Comparison of ENCODE assay signal across 15 cellular contexts in genomic region chr10:48466611-48467240, GRCh38.
DNase-seq lines count a peak whose midpoint lies in the region; ATAC-seq, FAIRE-seq and TF ChIP-seq lines count a peak whose summit lies in the region.
"Had no signal": no experiment of that assay in that cellular context is flagged by ENCODE, and none has a peak within 500 bp of the region (broad histone marks: within the 10 kb centered on the region; RNA-seq: fewer than 3 reads in every experiment).

No MANE protein-coding gene starts in this region.

- BruUV-seq in A673 (replicated peaks; lab: Mats Ljungman, UMichigan): no TSS peak

- POLR2A ChIA-PET in A673 (lab: Charles Lee; ENCODE audit: low non-redundant PET): no interaction called here

- no peak overlapping the region for H3K4me3 Mint-ChIP-seq in chondrocyte (ENCODE audit: unreplicated experiment)
- no peak overlapping the region for H3K4me3 Mint-ChIP-seq in type B pancreatic cell
- H3K4me3 Mint-ChIP-seq: B cell; immature natural killer cell; naive thymus-derived CD4-positive, alpha-beta T cell; T-helper 2 cell treated with Interferon-gamma antibody and Interleukin-4, amounts not matched to agents 5 μg/mL and 100 μg/mL, for 36 hours had no signal

- peak; percentile 47 for DNase-seq in cardiac septum (ENCODE audit: low spot score)
- no peak for DNase-seq in left ventricle myocardium superior
- DNase-seq in chondrocyte (ENCODE audit: low spot score): peak; percentile 85
- DNase-seq in kidney: peak; percentile 70
- DNase-seq in type B pancreatic cell (ENCODE audit: extremely low spot score, unreplicated experiment): peak; percentile 66
- no peak for DNase-seq in NCI-H1105 treated with DMSO at 0.1 percent for 48 hours (lab: John Stamatoyannopoulos, UW)
- no peak for DNase-seq in DMS153 treated with DMSO at 0.1 percent for 48 hours (lab: John Stamatoyannopoulos, UW; ENCODE audit: unreplicated experiment)
- no peak for DNase-seq in A673 (ENCODE audit: low spot score)
- DNase-seq: GDM1, immature natural killer cell, small intestine had no signal

- H3K4me1 Mint-ChIP-seq in chondrocyte (ENCODE audit: low read depth) (peaks cover 8% of the 10 kb centered on the region), type B pancreatic cell (ENCODE audit: unreplicated experiment) (peaks cover 24% of the 10 kb centered on the region)
- H3K4me1 Mint-ChIP-seq: B cell, immature natural killer cell had no signal

- H3K27ac Mint-ChIP-seq in chondrocyte (ENCODE audit: unreplicated experiment) (no peak overlapping the region), type B pancreatic cell (no peak overlapping the region)
- H3K27ac Mint-ChIP-seq: B cell; immature natural killer cell; naive thymus-derived CD4-positive, alpha-beta T cell; T-helper 2 cell treated with Interferon-gamma antibody and Interleukin-4, amounts not matched to agents 5 μg/mL and 100 μg/mL, for 36 hours had no signal

- peaks cover 16% of the 10 kb centered on the region for H3K27me3 ChIP-seq in A673 (replicated peaks; ENCODE audit: insufficient read depth, low read depth, low read length, poor library complexity)

- peaks cover 0 to 4% of the 10 kb centered on the region in 2 donors for H3K4me1 ChIP-seq in kidney (ENCODE audit: control insufficient read depth in 1 of 2, insufficient read depth in 1 of 2, low read depth in 1 of 2, low read length in 2 of 2)
- peaks cover 11% of the 10 kb centered on the region for H3K4me1 ChIP-seq in A673 (ENCODE audit: insufficient read depth, low read length, poor library complexity, severe bottlenecking)

- no peak for ATAC-seq in left ventricle myocardium superior
- ATAC-seq: naive thymus-derived CD4-positive, alpha-beta T cell had no signal

- TF ChIP-seq CTCF in chondrocyte (IDR thresholded peaks at IDR 0.05) (no peak), kidney (IDR thresholded peaks at IDR 0.05; ENCODE audit: borderline replicate concordance, extremely low read depth, insufficient read depth) (no peak), type B pancreatic cell (conservative IDR thresholded peaks at IDR 0.05) (no peak), A673 (conservative IDR thresholded peaks at IDR 0.05; ENCODE audit: low read depth, low read length) (no peak)

- H3K9me3 ChIP-seq in kidney (ENCODE audit: control insufficient read depth in 1 of 2, low read length in 2 of 2) (no peaks in the 10 kb centered on the region), A673 (ENCODE audit: low read depth, low read length, poor library complexity, severe bottlenecking) (no peaks in the 10 kb centered on the region)

- intact Hi-C loops in cardiac septum (cut with DNase I) (loop anchor here (5.0 kb wide), 1 partner anchor 56 kb away; no protein-coding TSS in a partner anchor), left ventricle myocardium superior (cut with micrococcal nuclease) (no loop called here), kidney (cut with DNase I) (no loop called here), A673 (cut with micrococcal nuclease; ENCODE audit: unreplicated experiment) (no loop called here)

- no peak overlapping the region for H3K4me3 ChIP-seq in kidney (ENCODE audit: low read length in 2 of 2)
- no peak overlapping the region for H3K4me3 ChIP-seq in A673 (ENCODE audit: low read depth, low read length, poor library complexity, severe bottlenecking)
- H3K4me3 ChIP-seq: PC-9 had no signal

- no peaks in the 10 kb centered on the region for H3K36me3 Mint-ChIP-seq in chondrocyte (ENCODE audit: low read depth)
- H3K36me3 Mint-ChIP-seq in type B pancreatic cell: no peaks in the 10 kb centered on the region
- H3K36me3 Mint-ChIP-seq: immature natural killer cell; naive thymus-derived CD4-positive, alpha-beta T cell had no signal

- no peak for FAIRE-seq in kidney (lab: Jason Lieb, UNC)
- FAIRE-seq: small intestine had no signal

- H3K27me3 Mint-ChIP-seq in chondrocyte (ENCODE audit: low read depth): no peaks in the 10 kb centered on the region
- no peaks in the 10 kb centered on the region for H3K27me3 Mint-ChIP-seq in type B pancreatic cell
- H3K27me3 Mint-ChIP-seq: B cell; naive thymus-derived CD4-positive, alpha-beta T cell had no signal

- H3K36me3 ChIP-seq in kidney (ENCODE audit: control insufficient read depth in 1 of 2, insufficient read depth in 2 of 2, low read length in 2 of 2) (no peaks in the 10 kb centered on the region), A673 (ENCODE audit: insufficient read depth, low read length, poor library complexity, severe bottlenecking) (no peaks in the 10 kb centered on the region)

- H3K9me3 Mint-ChIP-seq in chondrocyte (ENCODE audit: low read depth) (no peaks in the 10 kb centered on the region), type B pancreatic cell (no peaks in the 10 kb centered on the region)
- H3K9me3 Mint-ChIP-seq: immature natural killer cell; T-helper 2 cell treated with Interferon-gamma antibody and Interleukin-4, amounts not matched to agents 5 μg/mL and 100 μg/mL, for 36 hours had no signal

- CTCF ChIA-PET in A673 (lab: Charles Lee): no interaction called here

- H3K27ac ChIP-seq in kidney (ENCODE audit: low read depth in 2 of 2, low read length in 2 of 2): no peak overlapping the region
- no peak overlapping the region for H3K27ac ChIP-seq in A673 (ENCODE audit: low read depth, low read length, poor library complexity, severe bottlenecking)
- H3K27ac ChIP-seq: PC-9 had no signal

- no peak overlapping the region for H3K9ac ChIP-seq in kidney (ENCODE audit: low read length in 2 of 2)

Comparison
In these comparisons a context has a peak if more than half of its experiments do, and no peak if none do; other contexts are left out.
1. DNase-seq: peak in cardiac septum (single experiment), chondrocyte (single experiment), kidney (single experiment) and type B pancreatic cell (single experiment); none in left ventricle myocardium superior (single experiment), NCI-H1105 treated with DMSO at 0.1 percent for 48 hours (single experiment), DMS153 treated with DMSO at 0.1 percent for 48 hours (single experiment) and A673 (single experiment).